14 cellular contexts compared by ENCODE assay signal in genomic region chr9:109453210-109453842, GRCh38. TPM values are rescaled to one million over a fixed set of nuclear protein-coding genes. Genes with fewer than 3 reads are reported as not detected.
DNase-seq lines count a peak whose midpoint lies in the region; ATAC-seq, FAIRE-seq and TF ChIP-seq lines count a peak whose summit lies in the region.
"Had no signal": no experiment of that assay in that cellular context is flagged by ENCODE, and none has a peak within 500 bp of the region (broad histone marks: within the 10 kb centered on the region; RNA-seq: fewer than 3 reads in every experiment).

No MANE protein-coding gene starts in this region.

- no peak for FAIRE-seq in pancreas (lab: Jason Lieb, UNC)

- H3K27ac Mint-ChIP-seq in CD8-positive, alpha-beta memory T cell = no peak overlapping the region
- H3K27ac Mint-ChIP-seq: immature natural killer cell had no signal

- POLR2A ChIA-PET in CD8-positive, alpha-beta memory T cell (lab: Charles Lee) = no interaction called here

- H3K36me3 ChIP-seq in pancreas = peaks cover 0 to 8% (median 0%) of the 10 kb centered on the region in 3 donors
- no peaks in the 10 kb centered on the region for H3K36me3 ChIP-seq in CD8-positive, alpha-beta memory T cell (ENCODE audit: insufficient read depth, low read length)
- H3K36me3 ChIP-seq: transverse colon had no signal

- H3K4me3 ChIP-seq in pancreas = no peak overlapping the region
- H3K4me3 ChIP-seq in CD8-positive, alpha-beta memory T cell (ENCODE audit: low read length) = no peak overlapping the region
- H3K4me3 ChIP-seq: transverse colon had no signal

- H3K4me1 Mint-ChIP-seq in CD8-positive, alpha-beta memory T cell = no peaks in the 10 kb centered on the region
- H3K4me1 Mint-ChIP-seq: immature natural killer cell had no signal

- H3K27me3 Mint-ChIP-seq in CD8-positive, alpha-beta memory T cell = peaks cover 4 to 6% of the 10 kb centered on the region in 2 donors

- no peak overlapping the region for H3K4me3 Mint-ChIP-seq in CD8-positive, alpha-beta memory T cell
- H3K4me3 Mint-ChIP-seq: immature natural killer cell had no signal

- H3K36me3 Mint-ChIP-seq in CD8-positive, alpha-beta memory T cell = no peaks in the 10 kb centered on the region
- H3K36me3 Mint-ChIP-seq: immature natural killer cell had no signal

- DNase-seq in ELF-1 (ENCODE audit: low read depth, low spot score) (peak; percentile 84), epithelial cell of prostate (ENCODE audit: low read depth, low spot score) (no peak), pancreas (peak in 1 of 6 donors; percentile 41), COLO668 (lab: John Stamatoyannopoulos, UW; ENCODE audit: unreplicated experiment) (no peak), NCI-H1092 treated with DMSO at 0.1 percent for 48 hours (lab: John Stamatoyannopoulos, UW) (no peak)
- DNase-seq in CD8-positive, alpha-beta memory T cell = no peak
- DNase-seq: activated effector memory CD4-positive, alpha-beta T cell treated with anti-CD3 and anti-CD28 coated beads, Interleukin-2, amount 50 U/mL, for 16 hours; DMS 273 treated with DMSO at 0.1 percent for 48 hours; effector CD4-positive, alpha-beta T cell; immature natural killer cell; transverse colon had no signal

- H3K27ac ChIP-seq in epithelial cell of prostate (peak overlapping the region; percentile 94), pancreas (peak overlapping the region in 1 of 4 donors; percentile 19)
- no peak overlapping the region for H3K27ac ChIP-seq in CD8-positive, alpha-beta memory T cell (ENCODE audit: low read depth, low read length)
- H3K27ac ChIP-seq: parathyroid adenoma, transverse colon had no signal

- H3K4me1 ChIP-seq in pancreas = peaks cover 0 to 3% (median 0%) of the 10 kb centered on the region in 3 donors
- no peaks in the 10 kb centered on the region for H3K4me1 ChIP-seq in CD8-positive, alpha-beta memory T cell (ENCODE audit: insufficient read depth, low read length)
- H3K4me1 ChIP-seq: parathyroid adenoma, transverse colon had no signal

- intact Hi-C loops in pancreas (cut with DNase I) = no loop called here

- 45 to 54% methylated on average over 3 of the region's 3 CpGs for WGBS in pancreas, 2 donors

- no peak for TF ChIP-seq CTCF in pancreas (IDR thresholded peaks at IDR 0.05)

- no peaks in the 10 kb centered on the region for H3K27me3 ChIP-seq in pancreas
- no peaks in the 10 kb centered on the region for H3K27me3 ChIP-seq in CD8-positive, alpha-beta memory T cell (ENCODE audit: insufficient read depth, low read length, poor library complexity, severe bottlenecking)
- H3K27me3 ChIP-seq: transverse colon had no signal

- peak; percentile 23; the same call in 2 of the 3 replicates for ATAC-seq in SK-N-SH treated with all-trans-retinoic acid at 6 μM for 48 hours
- ATAC-seq in pancreas = peak; percentile 40 to 96 (median 78)
- no peak for ATAC-seq in GM18498 (IDR thresholded peaks at IDR 0.05; ENCODE audit: unreplicated experiment)

- CTCF ChIA-PET in CD8-positive, alpha-beta memory T cell (lab: Charles Lee) = no interaction called here

- H3K9me3 ChIP-seq in pancreas = no peaks in the 10 kb centered on the region
- no peaks in the 10 kb centered on the region for H3K9me3 ChIP-seq in CD8-positive, alpha-beta memory T cell (ENCODE audit: low read length)
- H3K9me3 ChIP-seq: transverse colon had no signal

- H3K9me3 Mint-ChIP-seq in CD8-positive, alpha-beta memory T cell = no peaks in the 10 kb centered on the region

TF ChIP-seq in SK-N-SH treated with all-trans-retinoic acid at 6 μM for 48 hours, 23 proteins besides CTCF, POLR2A, EP300 and RAD21:
- TF ChIP-seq POU6F1 (CRISPR knock-in tag; IDR thresholded peaks at IDR 0.05; ENCODE audit: borderline replicate concordance, low read depth) (no peak), ZNF70 (CRISPR knock-in tag; IDR thresholded peaks at IDR 0.05) (peak; percentile 98)

RNA-seq across cellular contexts. Expression of gene PTPN3, which starts 44.8 kb away (rescaled TPM):
- 10 to 100 TPM; 12.5 to 14.5 (median 13.6) TPM for total RNA-seq in pancreas
- 10 to 100 TPM in 1 of 2 donors, 1 to 10 TPM in 1; 8.0 to 16.6 TPM for polyA plus RNA-seq in pancreas
- under 1 TPM; 0.29 to 0.48 TPM for total RNA-seq in CD8-positive, alpha-beta memory T cell
- not detected for polyA plus RNA-seq in CD8-positive, alpha-beta memory T cell
- polyA plus RNA-seq: immature natural killer cell had no signal

Comparison
In these comparisons a context has a peak if more than half of its experiments do, and no peak if none do; other contexts are left out.
1. RNA of gene PTPN3, which starts 44.8 kb away (total RNA-seq): 12.5 to 14.5 TPM in pancreas; 0.29 to 0.48 TPM in CD8-positive, alpha-beta memory T cell; every median in the first group is over 4 times any median in the second.